ENCODE assay signal across 15 cellular contexts in genomic region chr6:169939554-169940164, GRCh38.
DNase-seq lines count a peak whose midpoint lies in the region; TF ChIP-seq lines count a peak whose summit lies in the region.
"Had no signal": no experiment of that assay in that cellular context is flagged by ENCODE, and none has a peak within 500 bp of the region (broad histone marks: within the 10 kb centered on the region; RNA-seq: fewer than 3 reads in every experiment).

No MANE protein-coding gene starts in this region.

- H3K4me1 Mint-ChIP-seq in neural progenitor cell: peaks cover 31% of the 10 kb centered on the region

- H3K4me1 ChIP-seq in esophagus muscularis mucosa (peaks cover 0 to 5% (median under 1%) of the 10 kb centered on the region in 4 donors), neural progenitor cell (peaks cover 22% of the 10 kb centered on the region), vagina (no peaks in the 10 kb centered on the region)

- TF ChIP-seq CTCF in esophagus muscularis mucosa (IDR thresholded peaks at IDR 0.05) (no peak), neural progenitor cell (IDR thresholded peaks at IDR 0.05) (no peak), vagina (IDR thresholded peaks at IDR 0.05) (no peak)

- H3K27ac ChIP-seq in esophagus muscularis mucosa (replicated peaks in 1 of 4) (no peak overlapping the region), neural progenitor cell (no peak overlapping the region), vagina (no peak overlapping the region)
- H3K27ac ChIP-seq: 22Rv1, GM23248 had no signal

- peaks cover 2% of the 10 kb centered on the region for H3K9me3 Mint-ChIP-seq in neural progenitor cell

- H3F3A ChIP-seq in neural progenitor cell (ENCODE audit: low read depth): no peaks in the 10 kb centered on the region

- WGBS in esophagus muscularis mucosa: 92% methylated on average over 31 of the region's 32 CpGs

- TF ChIP-seq POLR2A in esophagus muscularis mucosa (IDR thresholded peaks at IDR 0.05; ENCODE audit: low read depth): no peak
- TF ChIP-seq POLR2A in vagina (IDR thresholded peaks at IDR 0.05): no peak

- no peak overlapping the region for H3K4me3 Mint-ChIP-seq in neural progenitor cell
- H3K4me3 Mint-ChIP-seq: CD14-positive monocyte; CD8-positive, alpha-beta T cell had no signal

- H3K9me3 ChIP-seq in esophagus muscularis mucosa (peaks cover 0 to 12% (median 5%) of the 10 kb centered on the region in 4 donors), neural progenitor cell (ENCODE audit: low read depth) (no peaks in the 10 kb centered on the region), vagina (no peaks in the 10 kb centered on the region)

- H3K36me3 Mint-ChIP-seq in neural progenitor cell: no peaks in the 10 kb centered on the region
- H3K36me3 Mint-ChIP-seq: CD14-positive monocyte; CD8-positive, alpha-beta T cell had no signal

- no peak overlapping the region for H3K9ac ChIP-seq in neural progenitor cell
- H3K9ac ChIP-seq: GM23248 had no signal

- no peaks in the 10 kb centered on the region for H3K36me3 ChIP-seq in esophagus muscularis mucosa
- H3K36me3 ChIP-seq in neural progenitor cell: no peaks in the 10 kb centered on the region
- no peaks in the 10 kb centered on the region for H3K36me3 ChIP-seq in vagina

- intact Hi-C loops in esophagus muscularis mucosa (cut with DNase I) (no loop called here), vagina (cut with DNase I) (no loop called here)

- H4K20me1 ChIP-seq in neural progenitor cell (ENCODE audit: low read depth): no peaks in the 10 kb centered on the region

- peaks cover 3% of the 10 kb centered on the region for H3K27me3 Mint-ChIP-seq in neural progenitor cell (ENCODE audit: insufficient read depth, low read depth)

- peak overlapping the region; percentile 36 for H3K27ac Mint-ChIP-seq in neural progenitor cell
- H3K27ac Mint-ChIP-seq: CD8-positive, alpha-beta T cell had no signal

- H3K27me3 ChIP-seq in esophagus muscularis mucosa (peaks cover 0 to 50% (median 2%) of the 10 kb centered on the region in 4 donors), neural progenitor cell (peaks cover 24% of the 10 kb centered on the region), vagina (no peaks in the 10 kb centered on the region)

- H3K4me3 ChIP-seq in esophagus muscularis mucosa: no peak overlapping the region
- H3K4me3 ChIP-seq in neural progenitor cell: no peak overlapping the region
- no peak overlapping the region for H3K4me3 ChIP-seq in vagina
- H3K4me3 ChIP-seq: GM23248 had no signal

- peak; percentile 45 for DNase-seq in activated CD8-positive, alpha-beta memory T cell treated with anti-CD3 and anti-CD28 coated beads for 24 hours
- no peak for DNase-seq in activated CD8-positive, alpha-beta memory T cell treated with anti-CD3 and anti-CD28 coated beads, Interleukin-2, amount 50 U/mL, for 48 hours
- peak; percentile 79 for DNase-seq in esophagus muscularis mucosa (ENCODE audit: extremely low spot score)
- no peak for DNase-seq in neural progenitor cell (ENCODE audit: low spot score)
- peak; percentile 42 to 79 for DNase-seq in vagina (ENCODE audit: extremely low spot score in 2 of 2)
- no peak for DNase-seq in stimulated activated CD4-positive, alpha-beta T cell treated with anti-CD3 and anti-CD28 coated beads, Interleukin-4, amount 100 ng/mL, for 24 hours
- no peak for DNase-seq in activated CD4-positive, CD25-positive, alpha-beta regulatory T cell (lab: John Stamatoyannopoulos, UW)
- DNase-seq: COR-L47, DMS153, DND-41, GF-D8, GM23248 had no signal

- H3K79me2 ChIP-seq in neural progenitor cell (ENCODE audit: low read depth): no peaks in the 10 kb centered on the region

- H2AFZ ChIP-seq in neural progenitor cell (replicated peaks): no peak overlapping the region
- H2AFZ ChIP-seq: GM23248 had no signal

- H3K4me2 ChIP-seq in neural progenitor cell: no peak overlapping the region

- no peak for TF ChIP-seq EP300 in esophagus muscularis mucosa (IDR thresholded peaks at IDR 0.05)

Comparison
In these comparisons a context has a peak if more than half of its experiments do, and no peak if none do; other contexts are left out.
1. DNase-seq: peak in activated CD8-positive, alpha-beta memory T cell treated with anti-CD3 and anti-CD28 coated beads for 24 hours (single experiment), esophagus muscularis mucosa (single experiment) and vagina (2 of 2); none in activated CD8-positive, alpha-beta memory T cell treated with anti-CD3 and anti-CD28 coated beads, Interleukin-2, amount 50 U/mL, for 48 hours (single experiment), neural progenitor cell (single experiment), stimulated activated CD4-positive, alpha-beta T cell treated with anti-CD3 and anti-CD28 coated beads, Interleukin-4, amount 100 ng/mL, for 24 hours (single experiment) and activated CD4-positive, CD25-positive, alpha-beta regulatory T cell (0 of 4).